8 cellular contexts compared by ENCODE assay signal in genomic region chr20:47272893-47273590, GRCh38.
A peak's percentile ranks its signal among the peaks of the same experiment; 100 is the strongest.
DNase-seq lines count a peak whose midpoint lies in the region; ATAC-seq and TF ChIP-seq lines count a peak whose summit lies in the region.

No MANE protein-coding gene starts in this region.

- peaks cover 6% of the 10 kb centered on the region for H3K4me1 Mint-ChIP-seq in CD14-positive monocyte
- H3K4me1 Mint-ChIP-seq in naive thymus-derived CD8-positive, alpha-beta T cell = peaks cover 10 to 36% (median 27%) of the 10 kb centered on the region in 4 donors

- no peaks in the 10 kb centered on the region for H3K9me3 ChIP-seq in esophagus squamous epithelium
- H3K9me3 ChIP-seq in subcutaneous abdominal adipose tissue (ENCODE audit: control insufficient read depth in 5 of 5, low read length in 5 of 5) = no peaks in the 10 kb centered on the region

- no peaks in the 10 kb centered on the region for H3K27me3 ChIP-seq in esophagus squamous epithelium
- H3K27me3 ChIP-seq in subcutaneous abdominal adipose tissue (ENCODE audit: control insufficient read depth in 5 of 5, insufficient read depth in 4 of 5, low read length in 5 of 5) = no peaks in the 10 kb centered on the region

- WGBS in esophagus squamous epithelium, 2 donors = 61 to 71% methylated on average over 8 of the region's 8 CpGs

- no peak overlapping the region for H3K4me3 Mint-ChIP-seq in CD14-positive monocyte
- no peak overlapping the region for H3K4me3 Mint-ChIP-seq in naive thymus-derived CD8-positive, alpha-beta T cell

- H3K36me3 ChIP-seq in esophagus squamous epithelium (peaks cover 10 to 68% (median 10%) of the 10 kb centered on the region in 3 donors), subcutaneous abdominal adipose tissue (ENCODE audit: control insufficient read depth in 5 of 5, insufficient read depth in 5 of 5, low read length in 5 of 5) (peaks cover 0 to 32% (median 23%) of the 10 kb centered on the region in 5 donors)

- ATAC-seq in naive thymus-derived CD8-positive, alpha-beta T cell = peak; percentile 66 to 80
- no peak for ATAC-seq in HG03457 (IDR thresholded peaks at IDR 0.05; ENCODE audit: unreplicated experiment)

- peak overlapping the region in 2 of 5 donors; percentile 39 to 67 for H3K9ac ChIP-seq in subcutaneous abdominal adipose tissue (ENCODE audit: low read length in 5 of 5)

- POLR2A ChIA-PET in naive thymus-derived CD8-positive, alpha-beta T cell (lab: Charles Lee) = interaction anchor here (0.7 to 3.3 kb wide), 4 partner anchors 85 to 348 kb away, joined by 3 to 18 read pairs (median 3); no protein-coding TSS in a partner anchor

- peaks cover 0 to 1% (median 0%) of the 10 kb centered on the region in 3 donors for H3K27me3 Mint-ChIP-seq in CD14-positive monocyte (ENCODE audit: low read depth in 3 of 3)
- no peaks in the 10 kb centered on the region for H3K27me3 Mint-ChIP-seq in naive thymus-derived CD8-positive, alpha-beta T cell

- H3K9me3 Mint-ChIP-seq in CD14-positive monocyte = no peaks in the 10 kb centered on the region
- H3K9me3 Mint-ChIP-seq in naive thymus-derived CD8-positive, alpha-beta T cell = no peaks in the 10 kb centered on the region

- peak; percentile 86 for TF ChIP-seq CTCF in CD14-positive monocyte (IDR thresholded peaks at IDR 0.05)
- peak; percentile 79 to 96 (median 94) for TF ChIP-seq CTCF in esophagus squamous epithelium (IDR thresholded peaks at IDR 0.05)

- H3K27ac ChIP-seq in esophagus squamous epithelium = peak overlapping the region; percentile 65 to 85 (median 84)
- peak overlapping the region; percentile 84 for H3K27ac ChIP-seq in subcutaneous abdominal adipose tissue (ENCODE audit: low read depth, low read length)

- no peak for DNase-seq in CD14-positive monocyte (ENCODE audit: low spot score)
- peak; percentile 43 for DNase-seq in HCEC 1CT
- peak; percentile 74 for DNase-seq in NCI-H460 (ENCODE audit: extremely low read depth, low read depth)
- DNase-seq in activated CD4-positive, alpha-beta T cell treated with anti-CD3 and anti-CD28 coated beads, Interleukin-2, amount 50 U/mL, for 48 hours = peak; percentile 28 to 47
- DNase-seq in esophagus squamous epithelium (lab: John Stamatoyannopoulos, UW) = no peak
- DNase-seq in naive thymus-derived CD8-positive, alpha-beta T cell = peak in 9 of 10 donors; percentile 5 to 72 (median 53)

- H3K4me3 ChIP-seq in esophagus squamous epithelium = no peak overlapping the region
- no peak overlapping the region for H3K4me3 ChIP-seq in subcutaneous abdominal adipose tissue (ENCODE audit: low read depth in 1 of 5, low read length in 5 of 5)

- H3K27ac Mint-ChIP-seq in CD14-positive monocyte = peak overlapping the region in 1 of 7 donors; percentile 15
- H3K27ac Mint-ChIP-seq in naive thymus-derived CD8-positive, alpha-beta T cell = peak overlapping the region in 4 of 10 donors; percentile 2 to 95 (median 65)

- no peak for TF ChIP-seq POLR2A in esophagus squamous epithelium (IDR thresholded peaks at IDR 0.05)

- intact Hi-C loops in CD14-positive monocyte (cut with micrococcal nuclease) (loop anchor here (1.0 to 10.0 kb wide), 4 partner anchors 110 to 352 kb away; no protein-coding TSS in a partner anchor), esophagus squamous epithelium (cut with DNase I) (loop anchor here (2.0 kb wide), 1 partner anchor 112 kb away; no protein-coding TSS in a partner anchor)

- peaks cover 10 to 56% (median 47%) of the 10 kb centered on the region in 3 donors for H3K4me1 ChIP-seq in esophagus squamous epithelium
- peaks cover 2 to 37% (median 33%) of the 10 kb centered on the region in 5 donors for H3K4me1 ChIP-seq in subcutaneous abdominal adipose tissue (ENCODE audit: control insufficient read depth in 5 of 5, insufficient read depth in 5 of 5, low read length in 5 of 5)

- peaks cover 62 to 89% of the 10 kb centered on the region in 2 donors for H3K36me3 Mint-ChIP-seq in CD14-positive monocyte
- peaks cover 0 to 85% (median 12%) of the 10 kb centered on the region in 3 donors for H3K36me3 Mint-ChIP-seq in naive thymus-derived CD8-positive, alpha-beta T cell

Comparison
In these comparisons a context has a peak if more than half of its experiments do, and no peak if none do; other contexts are left out.
1. DNase-seq: peak in HCEC 1CT (single experiment), NCI-H460 (single experiment), activated CD4-positive, alpha-beta T cell treated with anti-CD3 and anti-CD28 coated beads, Interleukin-2, amount 50 U/mL, for 48 hours (2 of 2) and naive thymus-derived CD8-positive, alpha-beta T cell (9 of 10); none in CD14-positive monocyte (single experiment) and esophagus squamous epithelium (single experiment).